In genomic region chr6:36845233-36845632, GRCh38 we compare ENCODE assay signal across 19 cellular contexts. TPM values are rescaled to one million over a fixed set of nuclear protein-coding genes. Genes with fewer than 3 reads are reported as not detected.
A peak's percentile ranks its signal among the peaks of the same experiment; 100 is the strongest.
DNase-seq lines count a peak whose midpoint lies in the region; ATAC-seq, FAIRE-seq and TF ChIP-seq lines count a peak whose summit lies in the region.
"Had no signal": no experiment of that assay in that cellular context is flagged by ENCODE, and none has a peak within 500 bp of the region (broad histone marks: within the 10 kb centered on the region; RNA-seq: fewer than 3 reads in every experiment).

No MANE protein-coding gene starts in this region.

- peaks cover 66% of the 10 kb centered on the region for H3K4me1 ChIP-seq in left ventricle myocardium inferior
- peaks cover 19% of the 10 kb centered on the region for H3K4me1 ChIP-seq in neural progenitor cell

- no peak for ATAC-seq in left ventricle myocardium superior
- no peak for ATAC-seq in stimulated activated effector memory CD8-positive, alpha-beta T cell treated with anti-CD3 and anti-CD28 coated beads, Interleukin-12 subunit alpha, Interleukin-12 subunit beta, amount 100 ng/mL, for 72 hours
- ATAC-seq: CD8-positive, alpha-beta T cell; GM23338; HCT116 had no signal

- no peak overlapping the region for H2AFZ ChIP-seq in neural progenitor cell (replicated peaks)
- H2AFZ ChIP-seq: GM23338 had no signal

- peak overlapping the region; percentile 92 for H3K27ac ChIP-seq in left ventricle myocardium inferior (replicated peaks)
- no peak overlapping the region for H3K27ac ChIP-seq in neural progenitor cell
- H3K27ac ChIP-seq: BLaER1 treated with 17β-estradiol and CSF1 and Interleukin-3, amounts not matched to agents 10 nM and 100 nM; HL-60 had no signal

- peaks cover 5% of the 10 kb centered on the region for H3K27me3 ChIP-seq in left ventricle myocardium inferior (ENCODE audit: low read depth)
- peaks cover 41% of the 10 kb centered on the region for H3K27me3 ChIP-seq in neural progenitor cell

- no peak for FAIRE-seq in frontal cortex (lab: Jason Lieb, UNC)

- H3K79me2 ChIP-seq in neural progenitor cell (ENCODE audit: low read depth) = no peaks in the 10 kb centered on the region

- intact Hi-C loops in left ventricle myocardium inferior (cut with micrococcal nuclease) (no loop called here), left ventricle myocardium superior (cut with micrococcal nuclease) (no loop called here)
- intact Hi-C loops in dendritic cell treated with granulocyte-macrophage colony-stimulating factor and Interleukin-4, amounts not matched to agents 40 ng/mL and 50 ng/mL, for 4 days (cut with micrococcal nuclease) = no loop called here

- H3K9me3 ChIP-seq in left ventricle myocardium inferior (replicated peaks) (no peaks in the 10 kb centered on the region), neural progenitor cell (ENCODE audit: low read depth) (no peaks in the 10 kb centered on the region)
- H3K9me3 ChIP-seq: BLaER1 treated with 17β-estradiol and CSF1 and Interleukin-3, amounts not matched to agents 10 nM and 100 nM had no signal

- H3K4me3 Mint-ChIP-seq in dendritic cell treated with granulocyte-macrophage colony-stimulating factor and Interleukin-4, amounts not matched to agents 40 ng/mL and 50 ng/mL, for 4 days = no peak overlapping the region
- no peak overlapping the region for H3K4me3 Mint-ChIP-seq in neural progenitor cell
- H3K4me3 Mint-ChIP-seq in stimulated activated effector memory CD8-positive, alpha-beta T cell treated with anti-CD3 and anti-CD28 coated beads, Interleukin-12 subunit alpha, Interleukin-12 subunit beta, amount 100 ng/mL, for 72 hours = no peak overlapping the region
- H3K4me3 Mint-ChIP-seq: B cell; CD8-positive, alpha-beta T cell; GM23338; HFFc6 had no signal

- H4K20me1 ChIP-seq in neural progenitor cell (ENCODE audit: low read depth) = peaks cover 16% of the 10 kb centered on the region

- H3K36me3 ChIP-seq in left ventricle myocardium inferior (no peaks in the 10 kb centered on the region), neural progenitor cell (no peaks in the 10 kb centered on the region)
- H3K36me3 ChIP-seq: BLaER1 treated with 17β-estradiol and CSF1 and Interleukin-3, amounts not matched to agents 10 nM and 100 nM had no signal

- DNase-seq in left ventricle myocardium inferior (no peak), left ventricle myocardium superior (no peak), neural progenitor cell (ENCODE audit: low spot score) (no peak), frontal cortex (ENCODE audit: low spot score in 2 of 2) (no peak), SW 1271 (lab: John Stamatoyannopoulos, UW) (no peak)
- no peak for DNase-seq in stimulated activated effector memory CD8-positive, alpha-beta T cell treated with anti-CD3 and anti-CD28 coated beads, Interleukin-12 subunit alpha, Interleukin-12 subunit beta, amount 100 ng/mL, for 72 hours (ENCODE audit: low spot score in 2 of 2)
- DNase-seq: Calu3; CD8-positive, alpha-beta T cell; DMS79 treated with DMSO at 0.1 percent for 48 hours; GF-D8; H7; HFFc6 had no signal

- peaks cover 29% of the 10 kb centered on the region for H3K27me3 Mint-ChIP-seq in dendritic cell treated with granulocyte-macrophage colony-stimulating factor and Interleukin-4, amounts not matched to agents 40 ng/mL and 50 ng/mL, for 4 days
- H3K27me3 Mint-ChIP-seq in neural progenitor cell (ENCODE audit: insufficient read depth, low read depth) = peaks cover 31% of the 10 kb centered on the region

- peaks cover 28% of the 10 kb centered on the region for H3F3A ChIP-seq in neural progenitor cell (ENCODE audit: low read depth)

- no peaks in the 10 kb centered on the region for H3K36me3 Mint-ChIP-seq in dendritic cell treated with granulocyte-macrophage colony-stimulating factor and Interleukin-4, amounts not matched to agents 40 ng/mL and 50 ng/mL, for 4 days (ENCODE audit: low read depth)
- no peaks in the 10 kb centered on the region for H3K36me3 Mint-ChIP-seq in neural progenitor cell
- no peaks in the 10 kb centered on the region for H3K36me3 Mint-ChIP-seq in stimulated activated effector memory CD8-positive, alpha-beta T cell treated with anti-CD3 and anti-CD28 coated beads, Interleukin-12 subunit alpha, Interleukin-12 subunit beta, amount 100 ng/mL, for 72 hours

- peak overlapping the region; percentile 20 for H3K27ac Mint-ChIP-seq in dendritic cell treated with granulocyte-macrophage colony-stimulating factor and Interleukin-4, amounts not matched to agents 40 ng/mL and 50 ng/mL, for 4 days
- peak overlapping the region; percentile 35 for H3K27ac Mint-ChIP-seq in neural progenitor cell
- H3K27ac Mint-ChIP-seq in stimulated activated effector memory CD8-positive, alpha-beta T cell treated with anti-CD3 and anti-CD28 coated beads, Interleukin-12 subunit alpha, Interleukin-12 subunit beta, amount 100 ng/mL, for 72 hours = peak overlapping the region; percentile 7
- H3K27ac Mint-ChIP-seq: B cell; CD8-positive, alpha-beta T cell; GM23338; HFFc6 had no signal

- H3K4me1 Mint-ChIP-seq in dendritic cell treated with granulocyte-macrophage colony-stimulating factor and Interleukin-4, amounts not matched to agents 40 ng/mL and 50 ng/mL, for 4 days (ENCODE audit: low read depth) = peaks cover 69% of the 10 kb centered on the region
- peaks cover 42% of the 10 kb centered on the region for H3K4me1 Mint-ChIP-seq in neural progenitor cell
- H3K4me1 Mint-ChIP-seq in stimulated activated effector memory CD8-positive, alpha-beta T cell treated with anti-CD3 and anti-CD28 coated beads, Interleukin-12 subunit alpha, Interleukin-12 subunit beta, amount 100 ng/mL, for 72 hours = peaks cover 6% of the 10 kb centered on the region

- TF ChIP-seq CTCF in left ventricle myocardium inferior (IDR thresholded peaks at IDR 0.05; ENCODE audit: borderline replicate concordance) (no peak), neural progenitor cell (IDR thresholded peaks at IDR 0.05) (no peak)

- no peak overlapping the region for H3K9ac ChIP-seq in neural progenitor cell
- H3K9ac ChIP-seq: BLaER1 treated with 17β-estradiol and CSF1 and Interleukin-3, amounts not matched to agents 10 nM and 100 nM had no signal

- H3K9me3 Mint-ChIP-seq in dendritic cell treated with granulocyte-macrophage colony-stimulating factor and Interleukin-4, amounts not matched to agents 40 ng/mL and 50 ng/mL, for 4 days = no peaks in the 10 kb centered on the region
- peaks cover 4% of the 10 kb centered on the region for H3K9me3 Mint-ChIP-seq in neural progenitor cell
- no peaks in the 10 kb centered on the region for H3K9me3 Mint-ChIP-seq in stimulated activated effector memory CD8-positive, alpha-beta T cell treated with anti-CD3 and anti-CD28 coated beads, Interleukin-12 subunit alpha, Interleukin-12 subunit beta, amount 100 ng/mL, for 72 hours
- H3K9me3 Mint-ChIP-seq: GM23338 had no signal

- H3K4me3 ChIP-seq in left ventricle myocardium inferior (peak overlapping the region; percentile 63), neural progenitor cell (no peak overlapping the region)
- H3K4me3 ChIP-seq: BLaER1 treated with 17β-estradiol and CSF1 and Interleukin-3, amounts not matched to agents 10 nM and 100 nM; GM23338 had no signal

- H3K4me2 ChIP-seq in neural progenitor cell = no peak overlapping the region
- H3K4me2 ChIP-seq: GM23338 had no signal

RNA-seq across cellular contexts. Expression of gene CPNE5, which starts 6.0 kb away (rescaled TPM):
- total RNA-seq in left ventricle myocardium inferior = 26.5 TPM
- 20.4 TPM for total RNA-seq in left ventricle myocardium superior
- total RNA-seq in neural progenitor cell (ENCODE audit: low replicate concordance) = 0.56 TPM in 1 of 2 replicates, not detected in the other
- total RNA-seq in frontal cortex = 12.6 TPM
- total RNA-seq: A172, Calu3 had no signal

RNA-seq across cellular contexts. Expression of gene PPIL1, which starts 29.4 kb away (rescaled TPM):
- total RNA-seq in left ventricle myocardium inferior = 69.1 TPM
- total RNA-seq in left ventricle myocardium superior = 60.3 TPM
- 81.6 and 93.1 TPM in 2 replicates for total RNA-seq in neural progenitor cell (ENCODE audit: low replicate concordance)
- total RNA-seq in frontal cortex = 40.8 TPM

RNA-seq across cellular contexts. Expression of gene C6orf89, which starts 40.5 kb away (rescaled TPM):
- total RNA-seq in left ventricle myocardium inferior = 76.4 TPM
- total RNA-seq in left ventricle myocardium superior = 76.6 TPM
- total RNA-seq in neural progenitor cell (ENCODE audit: low replicate concordance) = 17.8 and 21.2 TPM in 2 replicates
- total RNA-seq in frontal cortex = 28.9 TPM
